8 cellular contexts compared by ENCODE assay signal in the genomic region with DNA sequence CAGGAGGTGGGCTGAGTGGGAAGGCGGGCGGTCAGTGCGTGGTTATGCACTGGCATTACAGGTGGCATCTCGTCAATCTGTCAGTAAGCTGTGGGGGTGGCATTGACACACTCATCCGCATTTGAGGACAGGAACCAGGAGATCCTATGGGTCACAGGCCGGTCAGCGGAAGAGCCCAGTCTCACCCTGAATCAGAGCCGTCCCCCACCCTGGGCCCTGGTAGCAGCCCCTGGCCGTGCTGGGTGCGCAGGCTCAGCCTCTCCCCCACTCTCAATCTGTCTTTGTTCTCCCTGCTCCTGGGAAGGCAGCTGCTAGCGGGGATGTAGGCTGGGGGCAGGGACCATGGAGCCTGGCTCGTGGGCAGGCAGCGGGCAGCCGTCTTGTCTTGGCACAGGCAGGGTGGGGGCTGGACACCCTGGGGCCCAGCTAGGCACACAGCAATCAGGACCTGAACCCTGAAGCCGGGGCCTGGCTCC. TPM values are rescaled to one million over a fixed set of nuclear protein-coding genes. Genes with fewer than 3 reads are reported as not detected.
DNase-seq lines count a peak whose midpoint lies in the region; ATAC-seq and TF ChIP-seq lines count a peak whose summit lies in the region.
"Had no signal": no experiment of that assay in that cellular context is flagged by ENCODE, and none has a peak within 500 bp of the region (broad histone marks: within the 10 kb centered on the region; RNA-seq: fewer than 3 reads in every experiment).

No MANE protein-coding gene starts in this region.

- no peaks in the 10 kb centered on the region for H4K20me1 ChIP-seq in H9 (ENCODE audit: control insufficient read depth, insufficient read depth, insufficient read length)

- H4K91ac ChIP-seq in H9 (ENCODE audit: insufficient read length, low read depth, low read length) = no peak overlapping the region

- H3K9me3 Mint-ChIP-seq in H9 = no peaks in the 10 kb centered on the region

- no peak overlapping the region for H2BK12ac ChIP-seq in H9 (ENCODE audit: insufficient read length, low read depth, low read length)

- no peak overlapping the region for H2AFZ ChIP-seq in H9 (ENCODE audit: low read length)

- no peak overlapping the region for H4K5ac ChIP-seq in H9 (ENCODE audit: insufficient read length, low read depth, low read length)

- H3K79me1 ChIP-seq in H9 (ENCODE audit: insufficient read depth, low read depth, low read length, poor library complexity, severe bottlenecking) = peaks cover 5% of the 10 kb centered on the region

- TF ChIP-seq CTCF in H9 (conservative IDR thresholded peaks at IDR 0.05) (no peak), RWPE2 (IDR thresholded peaks at IDR 0.05; ENCODE audit: poor library complexity, severe bottlenecking) (no peak), foreskin fibroblast (IDR thresholded peaks at IDR 0.05; ENCODE audit: low read depth, low read length) (no peak)

- DNase-seq in H9 (no peak), RWPE2 (ENCODE audit: low spot score) (no peak), globus pallidus (ENCODE audit: low spot score) (peak; percentile 95), NCI-H1436 (lab: John Stamatoyannopoulos, UW) (no peak), foreskin fibroblast (no peak), DMS53 treated with DMSO at 0.1 percent for 48 hours (lab: John Stamatoyannopoulos, UW; ENCODE audit: unreplicated experiment) (no peak)
- DNase-seq: stimulated activated CD4-positive, alpha-beta T cell treated with anti-CD3 and anti-CD28 coated beads, Interleukin-1b, Interleukin-23, amount 100 ng/mL, for 48 hours had no signal

- no peak overlapping the region for H2AK5ac ChIP-seq in H9 (ENCODE audit: insufficient read length, low read length)

- H3K4me1 ChIP-seq in H9 (ENCODE audit: insufficient read depth, low read length) (peaks cover 4% of the 10 kb centered on the region; the same call in 1 of the 2 replicates), RWPE2 (ENCODE audit: insufficient read depth, poor library complexity, severe bottlenecking) (peaks cover 28% of the 10 kb centered on the region), skeletal muscle satellite cell (ENCODE audit: control insufficient read depth, insufficient read depth, low read length) (peaks cover 72% of the 10 kb centered on the region)

- H3K27me3 ChIP-seq in H9 (ENCODE audit: insufficient read depth, low read length) = no peaks in the 10 kb centered on the region
- no peaks in the 10 kb centered on the region for H3K27me3 ChIP-seq in RWPE2 (ENCODE audit: insufficient read depth, poor library complexity, severe bottlenecking)
- H3K27me3 ChIP-seq in skeletal muscle satellite cell (ENCODE audit: control insufficient read depth, insufficient read depth, low read length) = no peaks in the 10 kb centered on the region

- H3K18ac ChIP-seq in H9 (ENCODE audit: insufficient read length, low read depth, low read length) = no peak overlapping the region

- H3K36me3 ChIP-seq in RWPE2 (ENCODE audit: low read depth) (peaks cover 76% of the 10 kb centered on the region), skeletal muscle satellite cell (ENCODE audit: insufficient read depth, low read length) (peaks cover 68% of the 10 kb centered on the region)

- H2BK20ac ChIP-seq in H9 (ENCODE audit: low read depth, low read length, poor library complexity, severe bottlenecking) = no peak overlapping the region

- no peak overlapping the region for H2BK15ac ChIP-seq in H9 (ENCODE audit: low read depth, low read length)

- peak; percentile 8; the same call in 2 of the 3 replicates for ATAC-seq in RWPE2 (ENCODE audit: low read depth)

- H3K27ac ChIP-seq in H9 (ENCODE audit: insufficient read length, low read depth, low read length) (no peak overlapping the region), RWPE2 (ENCODE audit: poor library complexity, severe bottlenecking) (peak overlapping the region; percentile 65)

- no peak overlapping the region for H3K56ac ChIP-seq in H9 (ENCODE audit: insufficient read length, low read depth, low read length)

- H3K36me3 Mint-ChIP-seq in H9 (ENCODE audit: insufficient read depth in 1 of 3, low read depth in 3 of 3) = peaks cover 4 to 10% (median 9%) of the 10 kb centered on the region in 3 experiments; a peak in 6 of 7 replicates

- H3K4me3 ChIP-seq in RWPE2 (ENCODE audit: severe bottlenecking) (no peak overlapping the region), skeletal muscle satellite cell (ENCODE audit: low read length) (no peak overlapping the region), foreskin fibroblast (ENCODE audit: low read depth in 1 of 2, low read length in 2 of 2) (no peak overlapping the region)

- H3K79me2 ChIP-seq in H9 (ENCODE audit: insufficient read depth, low read length) = peaks cover 4% of the 10 kb centered on the region; the same call in 1 of the 2 replicates

- H3T11ph ChIP-seq in H9 (ENCODE audit: low read length) = no peak overlapping the region

- no peaks in the 10 kb centered on the region for H3K27me3 Mint-ChIP-seq in H9 (ENCODE audit: low read depth)

- peak overlapping the region in 1 of 3 experiments; percentile 44; a peak in 1 of 7 replicates for H3K27ac Mint-ChIP-seq in H9

- no peak overlapping the region for H3K23ac ChIP-seq in H9 (ENCODE audit: insufficient read length, low read depth, low read length)

- peaks cover 24 to 40% of the 10 kb centered on the region in 2 experiments for H3K4me1 Mint-ChIP-seq in H9

- H3K9me3 ChIP-seq in H9 (ENCODE audit: control insufficient read depth, low read depth, low read length) (no peaks in the 10 kb centered on the region), RWPE2 (ENCODE audit: severe bottlenecking) (no peaks in the 10 kb centered on the region), skeletal muscle satellite cell (replicated peaks; ENCODE audit: low read length) (no peaks in the 10 kb centered on the region)

- H2BK5ac ChIP-seq in H9 (ENCODE audit: insufficient read length, low read length) = no peak overlapping the region

- WGBS in H9 (ENCODE audit: extremely low coverage, insufficient read length, low lambda C conversion rate) = no CpG with 5 or more reads among the region's 15 CpGs

- no peak overlapping the region for H4K8ac ChIP-seq in H9 (replicated peaks; ENCODE audit: insufficient read length, low read depth, low read length)

- no peak overlapping the region for H3K4me2 ChIP-seq in H9 (ENCODE audit: insufficient read depth, insufficient read length, low read length)
- H3K4me2 ChIP-seq in skeletal muscle satellite cell (ENCODE audit: low read length) = peak overlapping the region; percentile 97

- H3K23me2 ChIP-seq in H9 (ENCODE audit: insufficient read length, low read depth, low read length, poor library complexity, severe bottlenecking) = peaks cover 6% of the 10 kb centered on the region

- peak overlapping the region; percentile 53; the same call in 1 of the 2 replicates for H3K14ac ChIP-seq in H9 (ENCODE audit: insufficient read depth, low read length)

- H3K4ac ChIP-seq in H9 (ENCODE audit: low read depth, low read length) = no peak overlapping the region

- H3K4me3 Mint-ChIP-seq in H9 = peak overlapping the region in 1 of 2 experiments; percentile 17; a peak in 1 of 5 replicates

- H3K9ac ChIP-seq in H9 (ENCODE audit: extremely low read depth, insufficient read length, low read length) = no peak overlapping the region
- H3K9ac ChIP-seq in skeletal muscle satellite cell (ENCODE audit: low read depth, low read length) = peak overlapping the region; percentile 29

- no peak overlapping the region for H2BK120ac ChIP-seq in H9 (ENCODE audit: low read depth, low read length, poor library complexity, severe bottlenecking)

RNA-seq across cellular contexts. Expression of gene INF2, which starts 5.1 kb away (rescaled TPM):
- total RNA-seq in H9 (2021) = 58.3 and 59.1 TPM in 2 replicates
- total RNA-seq in skeletal muscle satellite cell (2012; rRNA removed) = 52.5 and 54.0 TPM in 2 replicates

RNA-seq across cellular contexts. Expression of gene ADSS1, which starts 29.5 kb away (rescaled TPM):
- total RNA-seq in H9 (2021) = 7.8 and 8.5 TPM in 2 replicates
- total RNA-seq in skeletal muscle satellite cell (2012; rRNA removed) = 1.0 and 2.8 TPM in 2 replicates

RNA-seq across cellular contexts. Expression of gene SIVA1, which starts 58.4 kb away (rescaled TPM):
- total RNA-seq in H9 (2021) = 125 and 128 TPM in 2 replicates
- total RNA-seq in skeletal muscle satellite cell (2012; rRNA removed) = 122 and 180 TPM in 2 replicates
